In genomic region chr19:11598103-11598483, GRCh38 we compare ENCODE assay signal across 8 cellular contexts. TPM values are rescaled to one million over a fixed set of nuclear protein-coding genes. Genes with fewer than 3 reads are reported as not detected.
DNase-seq lines count a peak whose midpoint lies in the region; ATAC-seq and TF ChIP-seq lines count a peak whose summit lies in the region.

No MANE protein-coding gene starts in this region.

- H3K27me3 ChIP-seq in adipocyte (replicated peaks; ENCODE audit: control insufficient read depth, insufficient read depth, low read length): no peaks in the 10 kb centered on the region
- H3K27me3 ChIP-seq in left lung: no peaks in the 10 kb centered on the region
- H3K27me3 ChIP-seq in testis: no peaks in the 10 kb centered on the region

- H3K4me1 ChIP-seq in adipocyte (ENCODE audit: control insufficient read depth, insufficient read depth, low read length): peaks cover 6% of the 10 kb centered on the region
- H3K4me1 ChIP-seq in left lung: peaks cover 11 to 31% of the 10 kb centered on the region in 2 donors
- peaks cover 3% of the 10 kb centered on the region for H3K4me1 ChIP-seq in testis

- DNase-seq in activated CD4-positive, alpha-beta T cell treated with anti-CD3 and anti-CD28 coated beads, Interleukin-2, amount 10 ng/mL, durations not matched to agents 24 days and 14 days: no peak
- no peak for DNase-seq in activated CD4-positive, alpha-beta T cell treated with anti-CD3 and anti-CD28 coated beads, Interleukin-2, amount 50 U/mL, for 4 hours
- DNase-seq in adipocyte (ENCODE audit: low read depth) (no peak), left lung (no peak), testis (no peak), GM19240 (ENCODE audit: insufficient read length, low spot score) (no peak), sciatic nerve (ENCODE audit: low spot score) (no peak)
- no peak for DNase-seq in stimulated activated CD4-positive, alpha-beta T cell treated with anti-CD3 and anti-CD28 coated beads, Interleukin-15, amount 100 ng/mL, for 24 hours

- intact Hi-C loops in activated CD4-positive, alpha-beta T cell treated with anti-CD3 and anti-CD28 coated beads, Interleukin-2, amount 10 ng/mL, durations not matched to agents 24 days and 14 days (cut with micrococcal nuclease): no loop called here
- intact Hi-C loops in left lung (cut with DNase I) (no loop called here), testis (cut with DNase I; ENCODE audit: low total_unique reads) (no loop called here), sciatic nerve (cut with DNase I) (no loop called here)

- H3K27ac Mint-ChIP-seq in activated CD4-positive, alpha-beta T cell treated with anti-CD3 and anti-CD28 coated beads, Interleukin-2, amount 10 ng/mL, durations not matched to agents 24 days and 14 days: peak overlapping the region; percentile 71

- H3K9me3 ChIP-seq in adipocyte (ENCODE audit: control insufficient read depth, low read length) (no peaks in the 10 kb centered on the region), left lung (no peaks in the 10 kb centered on the region), testis (no peaks in the 10 kb centered on the region)

- H3K9me3 Mint-ChIP-seq in activated CD4-positive, alpha-beta T cell treated with anti-CD3 and anti-CD28 coated beads, Interleukin-2, amount 10 ng/mL, durations not matched to agents 24 days and 14 days: peaks cover 10% of the 10 kb centered on the region

- H3K36me3 Mint-ChIP-seq in activated CD4-positive, alpha-beta T cell treated with anti-CD3 and anti-CD28 coated beads, Interleukin-2, amount 10 ng/mL, durations not matched to agents 24 days and 14 days (ENCODE audit: low read depth): peaks cover 26% of the 10 kb centered on the region

- no peaks in the 10 kb centered on the region for H3K36me3 ChIP-seq in adipocyte (ENCODE audit: control insufficient read depth, insufficient read depth, low read length, severe bottlenecking)
- no peaks in the 10 kb centered on the region for H3K36me3 ChIP-seq in left lung
- no peaks in the 10 kb centered on the region for H3K36me3 ChIP-seq in testis (ENCODE audit: low read depth, missing control alignments)

- H3K9ac ChIP-seq in adipocyte (ENCODE audit: low read length): peak overlapping the region; percentile 97

- H3K4me1 Mint-ChIP-seq in activated CD4-positive, alpha-beta T cell treated with anti-CD3 and anti-CD28 coated beads, Interleukin-2, amount 10 ng/mL, durations not matched to agents 24 days and 14 days: peaks cover 8% of the 10 kb centered on the region

- ATAC-seq in left lung (no peak), sciatic nerve (no peak)

- peak overlapping the region; percentile 88 to 93 for H3K27ac ChIP-seq in left lung
- H3K27ac ChIP-seq in testis: peak overlapping the region; percentile 83 to 88

- 33 to 54% methylated on average over 10 of the region's 10 CpGs for WGBS in testis, 2 donors

- H3K27me3 Mint-ChIP-seq in activated CD4-positive, alpha-beta T cell treated with anti-CD3 and anti-CD28 coated beads, Interleukin-2, amount 10 ng/mL, durations not matched to agents 24 days and 14 days: no peaks in the 10 kb centered on the region

- peak overlapping the region; percentile 91 for H3K4me3 Mint-ChIP-seq in activated CD4-positive, alpha-beta T cell treated with anti-CD3 and anti-CD28 coated beads, Interleukin-2, amount 10 ng/mL, durations not matched to agents 24 days and 14 days

- no peak for TF ChIP-seq POLR2A in testis (IDR thresholded peaks at IDR 0.05)

- peak overlapping the region; percentile 93 for H3K4me3 ChIP-seq in adipocyte (ENCODE audit: low read length)
- H3K4me3 ChIP-seq in left lung: peak overlapping the region; percentile 83 to 90
- peak overlapping the region; percentile 73 to 76 for H3K4me3 ChIP-seq in testis

- no peak for TF ChIP-seq CTCF in left lung (IDR thresholded peaks at IDR 0.05)
- TF ChIP-seq CTCF in testis (IDR thresholded peaks at IDR 0.05): no peak

RNA-seq across cellular contexts. Expression of gene ZNF627, which starts 0.8 kb away (rescaled TPM):
- 5.2 and 7.1 TPM in 2 replicates for total RNA-seq in activated CD4-positive, alpha-beta T cell treated with anti-CD3 and anti-CD28 coated beads, Interleukin-2, amount 10 ng/mL, durations not matched to agents 24 days and 14 days
- total RNA-seq in left lung: 10 to 100 TPM; 10.5 to 12.3 TPM
- 10 to 100 TPM; 15.5 to 17.2 TPM for total RNA-seq in testis
- polyA plus RNA-seq in testis (ENCODE audit: insufficient read depth, low read depth, low replicate concordance): 16.7 TPM
- total RNA-seq in sciatic nerve: 13.6 TPM

RNA-seq across cellular contexts. Expression of gene ACP5, which starts 20.6 kb away (rescaled TPM):
- 8.2 and 9.5 TPM in 2 replicates for total RNA-seq in activated CD4-positive, alpha-beta T cell treated with anti-CD3 and anti-CD28 coated beads, Interleukin-2, amount 10 ng/mL, durations not matched to agents 24 days and 14 days
- total RNA-seq in left lung (100 to 1,000 TPM; 242 to 299 TPM), testis (1 to 10 TPM; 4.2 to 6.8 TPM), sciatic nerve (19.7 TPM)
- 20.5 TPM for polyA plus RNA-seq in testis (ENCODE audit: insufficient read depth, low read depth, low replicate concordance)

RNA-seq across cellular contexts. Expression of gene ELOF1, which starts 39.1 kb away (rescaled TPM):
- total RNA-seq in activated CD4-positive, alpha-beta T cell treated with anti-CD3 and anti-CD28 coated beads, Interleukin-2, amount 10 ng/mL, durations not matched to agents 24 days and 14 days: 71.9 and 74.2 TPM in 2 replicates
- total RNA-seq in left lung (10 to 100 TPM; 50.4 to 53.4 TPM), testis (100 to 1,000 TPM; 131 to 184 TPM), sciatic nerve (33.7 TPM)
- polyA plus RNA-seq in testis (ENCODE audit: insufficient read depth, low read depth, low replicate concordance): 262 TPM

RNA-seq across cellular contexts. Expression of gene CNN1, which starts 59.4 kb away (rescaled TPM):
- not detected in 2 replicates for total RNA-seq in activated CD4-positive, alpha-beta T cell treated with anti-CD3 and anti-CD28 coated beads, Interleukin-2, amount 10 ng/mL, durations not matched to agents 24 days and 14 days
- total RNA-seq in left lung (10 to 100 TPM; 33.1 to 37.0 TPM), testis (100 to 1,000 TPM; 130 to 151 TPM), sciatic nerve (35.7 TPM)
- 218 TPM for polyA plus RNA-seq in testis (ENCODE audit: insufficient read depth, low read depth, low replicate concordance)

Comparison
In these comparisons a context has a peak if more than half of its experiments do, and no peak if none do; other contexts are left out.
1. RNA of gene ACP5, which starts 20.6 kb away (total RNA-seq): 242 to 299 TPM in left lung; 19.7 TPM in sciatic nerve (single experiment), 8.2 to 9.5 TPM in activated CD4-positive, alpha-beta T cell treated with anti-CD3 and anti-CD28 coated beads, Interleukin-2, amount 10 ng/mL, durations not matched to agents 24 days and 14 days and 4.2 to 6.8 TPM in testis; every median in the first group is over 10 times any median in the second.
2. Peak in every context shown above with its lines, with median percentiles within 50 percentile points of each other: H3K4me3 ChIP-seq.